Comparison of ENCODE assay signal across 13 cellular contexts in genomic region chrX:72776653-72777466, GRCh38. TPM values are rescaled to one million over a fixed set of nuclear protein-coding genes. Genes with fewer than 3 reads are reported as not detected.
DNase-seq lines count a peak whose midpoint lies in the region; ATAC-seq and TF ChIP-seq lines count a peak whose summit lies in the region.
"Not testable (repeated sequence)": the region's sequence is repeated elsewhere in the genome, so short reads cannot be mapped to it uniquely, and the experiment has no call there.
"Had no signal": no experiment of that assay in that cellular context is flagged by ENCODE, and none has a peak within 500 bp of the region (broad histone marks: within the 10 kb centered on the region; RNA-seq: fewer than 3 reads in every experiment).

DMRTC1B (plus strand) TSS chrX:72776890; CDS start chrX:72845136, 68,246 bp downstream.

- not testable (repeated sequence) for H4K20me1 ChIP-seq in HCT116 (ENCODE audit: insufficient read depth)

- POLR2A ChIA-PET in HCT116 (lab: Charles Lee): not testable (repeated sequence)

- not testable (repeated sequence) for H3K27ac Mint-ChIP-seq in activated naive CD4-positive, alpha-beta T cell treated with anti-CD3 and anti-CD28 coated beads, Interleukin-2, amount 50 U/mL, for 72 hours

- not testable (repeated sequence) for H3K4me1 ChIP-seq in HCT116 (ENCODE audit: control insufficient read depth in 1 of 2, insufficient read depth in 2 of 2, low read length in 2 of 2); left lung; upper lobe of right lung

- H3K9me3 ChIP-seq in HCT116 (ENCODE audit: control insufficient read depth in 1 of 2, insufficient read depth in 1 of 2, low read depth in 1 of 2, low read length in 2 of 2); left lung; upper lobe of right lung: not testable (repeated sequence)

- peak; percentile 11 for ATAC-seq in GM18517 (IDR thresholded peaks at IDR 0.05; ENCODE audit: unreplicated experiment)
- ATAC-seq in GM19455 (IDR thresholded peaks at IDR 0.05; ENCODE audit: unreplicated experiment): peak; percentile 64
- ATAC-seq in HCT116: peak; percentile 89
- ATAC-seq in HG03066 (IDR thresholded peaks at IDR 0.05; ENCODE audit: low read depth, unreplicated experiment): peak; percentile 90
- peak; percentile 83 for ATAC-seq in HG03521 (IDR thresholded peaks at IDR 0.05; ENCODE audit: unreplicated experiment)
- peak; percentile 80 to 81 for ATAC-seq in activated naive CD4-positive, alpha-beta T cell treated with anti-CD3 and anti-CD28 coated beads, Interleukin-2, amount 50 U/mL, for 72 hours
- ATAC-seq in left lung: peak; percentile 93
- ATAC-seq in upper lobe of right lung: peak; percentile 94

- intact Hi-C loops in HCT116 (cut with micrococcal nuclease); left lung (cut with DNase I); upper lobe of right lung (cut with DNase I): not testable (repeated sequence)

- H2AFZ ChIP-seq in HCT116 (ENCODE audit: low read depth, low read length, poor library complexity, severe bottlenecking): not testable (repeated sequence)

- not testable (repeated sequence) for H3K79me2 ChIP-seq in HCT116 (ENCODE audit: insufficient read depth, low read length)

- H3K9me3 Mint-ChIP-seq in activated naive CD4-positive, alpha-beta T cell treated with anti-CD3 and anti-CD28 coated beads, Interleukin-2, amount 50 U/mL, for 72 hours: not testable (repeated sequence)

- TF ChIP-seq RAD21 in HCT116 (IDR thresholded peaks at IDR 0.05; ENCODE audit: low read depth): not testable (repeated sequence)

- H3K4me2 ChIP-seq in HCT116 (ENCODE audit: low read length): not testable (repeated sequence)

- not testable (repeated sequence) for H3K27me3 ChIP-seq in HCT116 (ENCODE audit: insufficient read depth, low read length); left lung; upper lobe of right lung

- not testable (repeated sequence) for H3K27ac ChIP-seq in HCT116 (ENCODE audit: low read depth, low read length); left lung; upper lobe of right lung

- not testable (repeated sequence) for H3K4me3 ChIP-seq in HCT116 (replicated peaks in 1 of 2; ENCODE audit: low read depth in 1 of 2, low read length in 2 of 2); left lung; upper lobe of right lung

- H3K36me3 Mint-ChIP-seq in activated naive CD4-positive, alpha-beta T cell treated with anti-CD3 and anti-CD28 coated beads, Interleukin-2, amount 50 U/mL, for 72 hours: not testable (repeated sequence)

- not testable (repeated sequence) for TF ChIP-seq POLR2A in HCT116 (IDR thresholded peaks at IDR 0.05; ENCODE audit: borderline replicate concordance, extremely low read depth, insufficient read depth, insufficient read length)

- H3K36me3 ChIP-seq in HCT116 (ENCODE audit: control insufficient read depth in 1 of 2, insufficient read depth in 2 of 2, low read length in 2 of 2); left lung; upper lobe of right lung: not testable (repeated sequence)

- DNase-seq in HCT116 (ENCODE audit: low read depth, low spot score); activated naive CD4-positive, alpha-beta T cell treated with anti-CD3 and anti-CD28 coated beads, Interleukin-2, amount 50 U/mL, for 72 hours (ENCODE audit: low spot score in 2 of 2); left lung; upper lobe of right lung: not testable (repeated sequence)

- TF ChIP-seq CTCF in HCT116 (IDR thresholded peaks at IDR 0.05 in 2 of 3, conservative IDR thresholded peaks at IDR 0.05 in 1 of 3; ENCODE audit: borderline replicate concordance in 1 of 3, insufficient read depth in 1 of 3, low read depth in 2 of 3, low read length in 2 of 3); left lung (IDR thresholded peaks at IDR 0.05); upper lobe of right lung (IDR thresholded peaks at IDR 0.05): not testable (repeated sequence)

- BruUV-seq in HCT116 (replicated peaks; lab: Mats Ljungman, UMichigan): not testable (repeated sequence)

- not testable (repeated sequence) for H3K9ac ChIP-seq in HCT116 (ENCODE audit: low read length)

- CTCF ChIA-PET in HCT116 (lab: Charles Lee): not testable (repeated sequence)

- H3K9me2 ChIP-seq in HCT116 (ENCODE audit: insufficient read depth): not testable (repeated sequence)

- RAD21 ChIA-PET in HCT116 (lab: Charles Lee; ENCODE audit: low non-redundant PET in 1 of 2, low total read pairs in 2 of 2, uncharacterized antibody in 2 of 2, unreplicated experiment in 2 of 2): not testable (repeated sequence)

RNA-seq across cellular contexts. Expression of gene DMRTC1B, which starts in this region (rescaled TPM):
- not detected for total RNA-seq in HCT116 (2021; ENCODE audit: unreplicated experiment)
- 0.16 TPM in 1 of 2 replicates, not detected in the other for polyA plus RNA-seq in HCT116 (2012)
- total RNA-seq in activated naive CD4-positive, alpha-beta T cell treated with anti-CD3 and anti-CD28 coated beads, Interleukin-2, amount 50 U/mL, for 72 hours: under 1 TPM in 1 of 2 donors, not detected in 1; 0.21 TPM
- under 1 TPM; 0.45 to 0.47 TPM for total RNA-seq in left lung
- 0.29 TPM for total RNA-seq in upper lobe of right lung
- total RNA-seq: bronchial epithelial cell, fibroblast of lung, kidney epithelial cell, mucosa of gallbladder, Right ventricle myocardium superior had no signal
- polyA plus RNA-seq: fibroblast of lung had no signal

Comparison
In these comparisons a context has a peak if more than half of its experiments do, and no peak if none do; other contexts are left out.
1. Peak in ATAC-seq in HCT116; RNA of the gene not detected or under 1 TPM.
2. Peak in ATAC-seq in activated naive CD4-positive, alpha-beta T cell treated with anti-CD3 and anti-CD28 coated beads, Interleukin-2, amount 50 U/mL, for 72 hours; RNA of the gene not detected or under 1 TPM.
3. Peak in ATAC-seq in left lung; RNA of the gene not detected or under 1 TPM.
4. Peak in ATAC-seq in upper lobe of right lung; RNA of the gene not detected or under 1 TPM.
5. ATAC-seq: peak in every context shown above with its lines; median percentile 94 in upper lobe of right lung; 93 in left lung; 90 in HG03066; 89 in HCT116; 83 in HG03521; 80 in activated naive CD4-positive, alpha-beta T cell treated with anti-CD3 and anti-CD28 coated beads, Interleukin-2, amount 50 U/mL, for 72 hours; 64 in GM19455; 11 in GM18517.